Comparison of ENCODE assay signal across 10 cellular contexts in genomic region chr7:76486618-76487017, GRCh38. TPM values are rescaled to one million over a fixed set of nuclear protein-coding genes. Genes with fewer than 3 reads are reported as not detected.
DNase-seq lines count a peak whose midpoint lies in the region; ATAC-seq, FAIRE-seq and TF ChIP-seq lines count a peak whose summit lies in the region.
"Not testable (repeated sequence)": the region's sequence is repeated elsewhere in the genome, so short reads cannot be mapped to it uniquely, and the experiment has no call there.
"Had no signal": no experiment of that assay in that cellular context is flagged by ENCODE, and none has a peak within 500 bp of the region (broad histone marks: within the 10 kb centered on the region; RNA-seq: fewer than 3 reads in every experiment).

No MANE protein-coding gene starts in this region.

- peak; percentile 99 for ATAC-seq in GM19351 (IDR thresholded peaks at IDR 0.05; ENCODE audit: unreplicated experiment)
- ATAC-seq in GM21825 (IDR thresholded peaks at IDR 0.05; ENCODE audit: unreplicated experiment): peak; percentile 99
- ATAC-seq in HG03095 (IDR thresholded peaks at IDR 0.05; ENCODE audit: unreplicated experiment): peak; percentile 99
- peak; percentile 44 for ATAC-seq in Right ventricle myocardium superior (ENCODE audit: poor library complexity)

- H3K36me3 Mint-ChIP-seq in IgD-negative memory B cell: not testable (repeated sequence)

- not testable (repeated sequence) for H3K27me3 Mint-ChIP-seq in IgD-negative memory B cell

- not testable (repeated sequence) for H3K9me3 Mint-ChIP-seq in IgD-negative memory B cell

- FAIRE-seq in GM12892 (lab: Jason Lieb, UNC): peak; percentile 99

- H3K4me3 Mint-ChIP-seq in IgD-negative memory B cell: peak overlapping the region in 3 of 4 donors; percentile 3 to 67 (median 56)

- not testable (repeated sequence) for H3K4me1 Mint-ChIP-seq in IgD-negative memory B cell

- intact Hi-C loops in Right ventricle myocardium superior (cut with DNase I): not testable (repeated sequence)

- not testable (repeated sequence) for DNase-seq in GM12892 (ENCODE audit: insufficient read length)
- DNase-seq in activated T-cell treated with anti-CD3 and anti-CD28 coated beads for 48 hours (ENCODE audit: low read depth): peak; percentile 11
- DNase-seq in Right ventricle myocardium superior: peak; percentile 3
- peak; percentile 48 for DNase-seq in stimulated activated CD4-positive, alpha-beta T cell treated with anti-CD3 and anti-CD28 coated beads, Interleukin-1b, Interleukin-23, amount 100 ng/mL, for 48 hours

- TF ChIP-seq POLR2A in GM12892 (IDR thresholded peaks at IDR 0.05; ENCODE audit: low read depth, low read length): not testable (repeated sequence)

- peak overlapping the region in 2 of 3 donors; percentile 43 to 89 for H3K27ac Mint-ChIP-seq in IgD-negative memory B cell

RNA-seq across cellular contexts. Expression of gene UPK3B, which starts 23.7 kb away (rescaled TPM):
- polyA plus RNA-seq in GM12892 (2012; ENCODE audit: missing spikeins): not detected
- not detected for polyA plus RNA-seq in IgD-negative memory B cell
- total RNA-seq in Right ventricle myocardium superior: 0.22 TPM

RNA-seq across cellular contexts. Expression of gene DTX2, which starts 25.1 kb away (rescaled TPM):
- polyA plus RNA-seq in GM12892 (2012; ENCODE audit: missing spikeins): 6.8 TPM
- 19.9 TPM for polyA plus RNA-seq in IgD-negative memory B cell
- 5.5 TPM for total RNA-seq in Right ventricle myocardium superior

RNA-seq across cellular contexts. Expression of gene SPDYE16, which starts 56.5 kb away (rescaled TPM):
- 1.8 TPM for polyA plus RNA-seq in GM12892 (2012; ENCODE audit: missing spikeins)
- polyA plus RNA-seq in IgD-negative memory B cell: 0.11 TPM
- total RNA-seq in Right ventricle myocardium superior: not detected
- total RNA-seq: H9, mucosa of gallbladder had no signal

Comparison
In these comparisons a context has a peak if more than half of its experiments do, and no peak if none do; other contexts are left out.
1. ATAC-seq: peak in every context shown above with its lines; median percentile 99 in GM19351; 99 in GM21825; 99 in HG03095; 44 in Right ventricle myocardium superior.